ENCODE assay signal across 16 cellular contexts in the genomic region with DNA sequence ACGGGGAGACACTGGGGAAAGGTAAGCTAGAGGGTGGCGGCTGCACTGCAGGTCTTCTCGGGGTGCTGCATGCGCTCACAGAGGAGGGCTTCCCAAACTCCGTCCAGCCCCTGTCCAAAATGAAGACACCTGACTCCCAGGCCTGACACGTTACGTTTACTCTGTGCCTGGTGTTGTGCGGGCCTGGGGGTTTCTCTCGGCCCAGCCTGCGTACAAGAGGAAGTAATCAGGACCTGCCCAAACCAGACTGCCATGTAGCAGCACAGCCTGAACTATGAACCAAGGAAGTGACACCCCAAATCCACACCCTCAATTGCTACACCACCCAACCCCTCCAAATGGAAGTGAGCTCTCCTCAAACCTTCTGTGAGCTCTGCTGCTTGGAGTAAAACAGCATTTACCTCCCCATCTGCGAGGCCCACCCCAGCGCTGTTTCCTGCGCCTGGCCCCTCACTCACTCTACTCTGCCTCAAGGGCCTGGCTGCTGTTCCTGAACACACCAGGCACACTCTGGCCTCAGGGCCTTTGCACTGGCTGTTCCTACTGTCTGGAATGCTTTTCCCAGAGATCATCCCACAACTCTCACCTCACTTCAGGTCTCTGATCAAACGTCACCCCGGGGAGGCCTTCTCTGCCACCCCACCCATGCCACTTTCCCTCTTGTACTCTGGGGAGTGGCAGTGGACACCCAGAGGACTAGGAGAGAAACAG. TPM values are rescaled to one million over a fixed set of nuclear protein-coding genes. Genes with fewer than 3 reads are reported as not detected.
DNase-seq lines count a peak whose midpoint lies in the region; FAIRE-seq and TF ChIP-seq lines count a peak whose summit lies in the region.
"Had no signal": no experiment of that assay in that cellular context is flagged by ENCODE, and none has a peak within 500 bp of the region (broad histone marks: within the 10 kb centered on the region; RNA-seq: fewer than 3 reads in every experiment).

No MANE protein-coding gene starts in this region.

- in situ Hi-C loops in GM18951 (cut with MboI; ENCODE audit: low sequenced_read_pairs, unreplicated experiment): no loop called here

- DNase-seq in NOMO-1 treated with DMSO at 0.1 percent for 48 hours (lab: John Stamatoyannopoulos, UW; ENCODE audit: unreplicated experiment) (peak; percentile 75), endothelial cell (ENCODE audit: low spot score) (no peak), HPDE6-E6E7 (ENCODE audit: extremely low spot score) (no peak), GM12891 (ENCODE audit: insufficient read length, low spot score) (no peak), NCI-H1436 (lab: John Stamatoyannopoulos, UW) (no peak)
- no peak for DNase-seq in stimulated activated naive CD4-positive, alpha-beta T cell treated with Interleukin-2 at 50 U/mL for 16 hours (lab: John Stamatoyannopoulos, UW)
- DNase-seq: activated CD4-positive, alpha-beta T cell treated with anti-CD3 and anti-CD28 coated beads for 1 hour; AML-193; amniotic stem cell; hippocampal formation; NCI-H2227 treated with DMSO at 0.1 percent for 48 hours; Right ventricle myocardium superior; sigmoid colon had no signal

- H3K27me3 ChIP-seq in BLaER1 treated with 17β-estradiol and CSF1 and Interleukin-3, amounts not matched to agents 10 nM and 100 nM: no peaks in the 10 kb centered on the region
- H3K27me3 ChIP-seq: sigmoid colon had no signal

- peak overlapping the region; percentile 35 to 74 (median 50) for H3K4me2 ChIP-seq in BLaER1 treated with 17β-estradiol and CSF1 and Interleukin-3, amounts not matched to agents 10 nM and 100 nM

- peak overlapping the region in 8 of 11 experiments; percentile 15 to 54 (median 34); a peak in 13 of 22 replicates for H3K27ac ChIP-seq in BLaER1 treated with 17β-estradiol and CSF1 and Interleukin-3, amounts not matched to agents 10 nM and 100 nM
- H3K27ac ChIP-seq: sigmoid colon had no signal

- peaks cover 13% of the 10 kb centered on the region for H3K36me3 Mint-ChIP-seq in endothelial cell (ENCODE audit: low read depth, unreplicated experiment)

- peaks cover 21% of the 10 kb centered on the region for H3K27me3 Mint-ChIP-seq in endothelial cell (ENCODE audit: unreplicated experiment)

- peaks cover 40 to 55% (median 46%) of the 10 kb centered on the region in 10 experiments for H3K4me1 ChIP-seq in BLaER1 treated with 17β-estradiol and CSF1 and Interleukin-3, amounts not matched to agents 10 nM and 100 nM

- H3K9me3 Mint-ChIP-seq in endothelial cell (ENCODE audit: unreplicated experiment): no peaks in the 10 kb centered on the region

- peaks cover 20 to 52% (median 42%) of the 10 kb centered on the region in 11 experiments for H3K36me3 ChIP-seq in BLaER1 treated with 17β-estradiol and CSF1 and Interleukin-3, amounts not matched to agents 10 nM and 100 nM

- 0 out of 22 replicates have a peak, but pooled peaks cover 0 to 6% (median 0%) of the 10 kb centered on the region in 11 experiments for H4K20me1 ChIP-seq in BLaER1 treated with 17β-estradiol and CSF1 and Interleukin-3, amounts not matched to agents 10 nM and 100 nM

- peaks cover 7% of the 10 kb centered on the region for H3K4me1 Mint-ChIP-seq in endothelial cell (ENCODE audit: unreplicated experiment)

- H3K9me3 ChIP-seq in BLaER1 treated with 17β-estradiol and CSF1 and Interleukin-3, amounts not matched to agents 10 nM and 100 nM (replicated peaks in 1 of 11): no peaks in the 10 kb centered on the region
- H3K9me3 ChIP-seq: sigmoid colon had no signal

- no peak for FAIRE-seq in GM12891 (lab: Jason Lieb, UNC)
- FAIRE-seq: K562 had no signal

- H3K4me3 ChIP-seq in BLaER1 treated with 17β-estradiol and CSF1 and Interleukin-3, amounts not matched to agents 10 nM and 100 nM: no peak overlapping the region
- H3K4me3 ChIP-seq: K562, sigmoid colon had no signal

- TF ChIP-seq POLR2A in GM18951 (IDR thresholded peaks at IDR 0.05; ENCODE audit: extremely low read depth, insufficient read depth, insufficient read length) (peak; percentile 31), GM12891 (IDR thresholded peaks at IDR 0.05; ENCODE audit: low read depth, low read length) (no peak)

- peak overlapping the region; percentile 78 for H3K4me3 Mint-ChIP-seq in endothelial cell (ENCODE audit: unreplicated experiment)

- no peak for TF ChIP-seq CTCF in endothelial cell (IDR thresholded peaks at IDR 0.05; ENCODE audit: unreplicated experiment)

- H3K27ac Mint-ChIP-seq in endothelial cell (ENCODE audit: unreplicated experiment): no peak overlapping the region

- H3K9ac ChIP-seq in BLaER1 treated with 17β-estradiol and CSF1 and Interleukin-3, amounts not matched to agents 10 nM and 100 nM: peak overlapping the region in 10 of 11 experiments; percentile 3 to 57 (median 27); a peak in 13 of 22 replicates

TF ChIP-seq in GM12891, 5 proteins besides CTCF, POLR2A, EP300 and RAD21:
- TF ChIP-seq POLR2AphosphoS5 (IDR thresholded peaks at IDR 0.05; ENCODE audit: low read depth, low read length) (no peak), TAF1 (IDR thresholded peaks at IDR 0.05; ENCODE audit: low read depth, low read length) (no peak), PAX5 (IDR thresholded peaks at IDR 0.05; ENCODE audit: insufficient read depth, low read length, severe bottlenecking) (no peak), POU2F2 (IDR thresholded peaks at IDR 0.05; ENCODE audit: low read depth, low read length) (no peak), SPI1 (IDR thresholded peaks at IDR 0.05; ENCODE audit: low read depth, low read length) (no peak)
TF ChIP-seq in GM12891: peak in this region for 0.

RNA-seq across cellular contexts. Expression of gene HSPBP1, which starts 3.0 kb away (rescaled TPM):
- 24.6 TPM for total RNA-seq in endothelial cell (ENCODE audit: unreplicated experiment)
- 11.8 TPM for polyA plus RNA-seq in GM12891 (2012; ENCODE audit: low read depth, missing spikeins)

RNA-seq across cellular contexts. Expression of gene BRSK1, which starts 6.9 kb away (rescaled TPM):
- 14.1 TPM for total RNA-seq in endothelial cell (ENCODE audit: unreplicated experiment)
- polyA plus RNA-seq in GM12891 (2012; ENCODE audit: low read depth, missing spikeins): 1.4 TPM

RNA-seq across cellular contexts. Expression of gene PPP6R1, which starts 18.1 kb away (rescaled TPM):
- 65.6 TPM for total RNA-seq in endothelial cell (ENCODE audit: unreplicated experiment)
- polyA plus RNA-seq in GM12891 (2012; ENCODE audit: low read depth, missing spikeins): 60.0 TPM

RNA-seq across cellular contexts. Expression of gene TMEM150B, which starts 48.3 kb away (rescaled TPM):
- total RNA-seq in endothelial cell (ENCODE audit: unreplicated experiment): not detected
- 0.42 TPM for polyA plus RNA-seq in GM12891 (2012; ENCODE audit: low read depth, missing spikeins)

RNA-seq across cellular contexts. Expression of gene TMEM86B, which starts 48.3 kb away (rescaled TPM):
- total RNA-seq in endothelial cell (ENCODE audit: unreplicated experiment): 4.1 TPM
- polyA plus RNA-seq in GM12891 (2012; ENCODE audit: low read depth, missing spikeins): 2.9 TPM
